Comparison of ENCODE assay signal across 8 cellular contexts in genomic region chr1:200154069-200154767, GRCh38.
A peak's percentile ranks its signal among the peaks of the same experiment; 100 is the strongest.
DNase-seq lines count a peak whose midpoint lies in the region; ATAC-seq and FAIRE-seq lines count a peak whose summit lies in the region.

No MANE protein-coding gene starts in this region.

- FAIRE-seq in urothelium cell line (lab: Jason Lieb, UNC) = no peak

- ATAC-seq in GM19035 (IDR thresholded peaks at IDR 0.05; ENCODE audit: unreplicated experiment) (peak; percentile 94), HG03139 (IDR thresholded peaks at IDR 0.05; ENCODE audit: unreplicated experiment) (peak; percentile 96)

- DNase-seq in A172 (ENCODE audit: low spot score) (peak; percentile 40), T follicular helper cell (ENCODE audit: low read depth) (peak; percentile 25), dermis microvascular lymphatic vessel endothelial cell (ENCODE audit: low read depth in 2 of 2) (peak; percentile 15 to 91), urothelium cell line (ENCODE audit: low spot score) (no peak), NCI-H524 (lab: John Stamatoyannopoulos, UW) (no peak)
- peak; percentile 33 to 36 for DNase-seq in stimulated activated CD8-positive, alpha-beta memory T cell treated with anti-CD3 and anti-CD28 coated beads, Interleukin-7, amount 100 ng/mL, for 4 hours (ENCODE audit: low read depth in 2 of 2)

Comparison
In these comparisons a context has a peak if more than half of its experiments do, and no peak if none do; other contexts are left out.
1. DNase-seq: peak in A172 (single experiment), T follicular helper cell (single experiment), dermis microvascular lymphatic vessel endothelial cell (2 of 2) and stimulated activated CD8-positive, alpha-beta memory T cell treated with anti-CD3 and anti-CD28 coated beads, Interleukin-7, amount 100 ng/mL, for 4 hours (2 of 2); none in urothelium cell line (single experiment) and NCI-H524 (0 of 2).